1 cellular context compared by ENCODE assay signal in the genomic region with DNA sequence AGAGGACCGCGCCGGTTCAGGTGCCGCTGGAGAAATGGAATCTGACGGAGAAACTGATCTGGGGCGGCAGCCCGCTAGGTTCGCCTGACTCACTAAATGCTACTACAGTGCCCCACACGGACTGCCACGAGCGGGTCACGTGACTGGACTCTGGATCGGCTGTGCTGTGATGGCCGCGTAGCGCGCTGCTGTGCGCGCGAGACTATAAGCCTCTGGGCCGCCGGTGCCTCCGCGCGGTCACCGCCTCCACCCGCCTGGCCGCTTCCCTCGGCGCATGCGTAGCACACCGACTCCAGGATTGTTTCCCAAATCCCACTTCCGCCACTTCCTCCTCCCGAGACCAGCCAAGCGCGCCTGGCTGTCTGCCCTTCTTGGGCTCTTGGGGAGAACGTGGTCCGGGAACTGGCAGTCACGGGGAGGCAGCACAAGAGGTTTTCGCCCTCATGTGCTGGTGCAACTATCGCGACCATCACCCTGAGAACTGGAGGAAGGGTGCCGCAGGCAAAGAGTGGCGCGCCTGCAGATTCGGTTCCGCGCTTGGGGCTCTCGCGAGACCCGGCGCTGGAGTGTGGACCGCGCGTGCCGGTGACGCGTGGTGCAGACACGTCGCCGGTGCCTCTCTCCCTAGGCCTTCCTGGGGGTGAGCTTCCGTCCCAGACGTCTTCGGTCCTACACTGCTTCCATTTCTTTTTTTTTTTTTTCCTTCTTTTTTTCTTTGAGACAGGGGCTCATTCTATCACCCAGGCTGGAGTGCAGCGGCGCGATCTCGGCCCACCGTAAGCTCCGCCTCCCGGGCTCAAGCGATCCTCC.
TF ChIP-seq lines count a peak whose summit lies in the region.

No MANE protein-coding gene starts in this region.

TF ChIP-seq in H1, 55 proteins besides CTCF, POLR2A, EP300 and RAD21 (continued from another document):
- TF ChIP-seq TBP (IDR thresholded peaks at IDR 0.05; ENCODE audit: low read depth, low read length): peak; percentile 62
- TF ChIP-seq SRF (IDR thresholded peaks at IDR 0.05; ENCODE audit: low read depth, low read length): no peak
- TF ChIP-seq, protein P1, sequence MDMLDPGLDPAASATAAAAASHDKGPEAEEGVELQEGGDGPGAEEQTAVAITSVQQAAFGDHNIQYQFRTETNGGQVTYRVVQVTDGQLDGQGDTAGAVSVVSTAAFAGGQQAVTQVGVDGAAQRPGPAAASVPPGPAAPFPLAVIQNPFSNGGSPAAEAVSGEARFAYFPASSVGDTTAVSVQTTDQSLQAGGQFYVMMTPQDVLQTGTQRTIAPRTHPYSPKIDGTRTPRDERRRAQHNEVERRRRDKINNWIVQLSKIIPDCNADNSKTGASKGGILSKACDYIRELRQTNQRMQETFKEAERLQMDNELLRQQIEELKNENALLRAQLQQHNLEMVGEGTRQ (IDR thresholded peaks at IDR 0.05; ENCODE audit: low read length): peak; percentile 93
- peak; percentile 96 for TF ChIP-seq BRCA1 (IDR thresholded peaks at IDR 0.05; ENCODE audit: low read depth, low read length)
- peak; percentile 99 for TF ChIP-seq KDM4A (IDR thresholded peaks at IDR 0.05; ENCODE audit: low read depth, low read length, severe bottlenecking)
- TF ChIP-seq TAF1 (IDR thresholded peaks at IDR 0.05; ENCODE audit: low read depth, low read length): peak; percentile 89
- TF ChIP-seq, protein P2, sequence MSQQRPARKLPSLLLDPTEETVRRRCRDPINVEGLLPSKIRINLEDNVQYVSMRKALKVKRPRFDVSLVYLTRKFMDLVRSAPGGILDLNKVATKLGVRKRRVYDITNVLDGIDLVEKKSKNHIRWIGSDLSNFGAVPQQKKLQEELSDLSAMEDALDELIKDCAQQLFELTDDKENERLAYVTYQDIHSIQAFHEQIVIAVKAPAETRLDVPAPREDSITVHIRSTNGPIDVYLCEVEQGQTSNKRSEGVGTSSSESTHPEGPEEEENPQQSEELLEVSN (IDR thresholded peaks at IDR 0.05): peak; percentile 87
- TF ChIP-seq, protein P3, sequence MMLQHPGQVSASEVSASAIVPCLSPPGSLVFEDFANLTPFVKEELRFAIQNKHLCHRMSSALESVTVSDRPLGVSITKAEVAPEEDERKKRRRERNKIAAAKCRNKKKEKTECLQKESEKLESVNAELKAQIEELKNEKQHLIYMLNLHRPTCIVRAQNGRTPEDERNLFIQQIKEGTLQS (IDR thresholded peaks at IDR 0.05; ENCODE audit: insufficient read depth, low read depth, low read length): peak; percentile 83
- TF ChIP-seq BACH1 (IDR thresholded peaks at IDR 0.05; ENCODE audit: low read length): peak; percentile 21; the same call in 1 of the 2 replicates
- 0 out of 2 replicates have a peak, but pooled peaks have one; percentile 8 for TF ChIP-seq TCF12 (IDR thresholded peaks at IDR 0.05; ENCODE audit: low read depth, low read length)
- no peak for TF ChIP-seq EZH2 (IDR thresholded peaks at IDR 0.05; ENCODE audit: low read depth, low read length, severe bottlenecking)
- TF ChIP-seq, protein P4, sequence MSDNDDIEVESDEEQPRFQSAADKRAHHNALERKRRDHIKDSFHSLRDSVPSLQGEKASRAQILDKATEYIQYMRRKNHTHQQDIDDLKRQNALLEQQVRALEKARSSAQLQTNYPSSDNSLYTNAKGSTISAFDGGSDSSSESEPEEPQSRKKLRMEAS (IDR thresholded peaks at IDR 0.05): peak; percentile 88
- TF ChIP-seq HDAC2 (IDR thresholded peaks at IDR 0.05; ENCODE audit: borderline replicate concordance in 1 of 2, low read depth in 2 of 2, low read length in 2 of 2): peak in 1 of 2 experiments; percentile 37; a peak in 3 of 4 replicates
- TF ChIP-seq NRF1 (IDR thresholded peaks at IDR 0.05; ENCODE audit: low read depth, low read length): peak; percentile 88
- TF ChIP-seq FOSL1 (IDR thresholded peaks at IDR 0.05; ENCODE audit: insufficient read depth, low read depth, low read length): no peak
- TF ChIP-seq CHD1 (IDR thresholded peaks at IDR 0.05; ENCODE audit: low read depth, low read length): no peak
- peak; percentile 75 for TF ChIP-seq ASH2L (IDR thresholded peaks at IDR 0.05; ENCODE audit: low read length)
- TF ChIP-seq POLR2AphosphoS5 (IDR thresholded peaks at IDR 0.05; ENCODE audit: low read depth, low read length): peak; percentile 86
- peak; percentile 36 for TF ChIP-seq TAF7 (optimal IDR thresholded peaks at IDR 0.05; ENCODE audit: borderline replicate concordance, low read depth, low read length)
- peak; percentile 93 for TF ChIP-seq CREB1 (IDR thresholded peaks at IDR 0.05)
